In genomic region chr11:60854847-60855725, GRCh38 we compare ENCODE assay signal across 1 cellular context.
TF ChIP-seq lines count a peak whose summit lies in the region.

No MANE protein-coding gene starts in this region.

TF ChIP-seq in K562, 482 proteins besides CTCF, POLR2A, EP300 and RAD21 (continued from another document):
- TF ChIP-seq, protein P1, sequence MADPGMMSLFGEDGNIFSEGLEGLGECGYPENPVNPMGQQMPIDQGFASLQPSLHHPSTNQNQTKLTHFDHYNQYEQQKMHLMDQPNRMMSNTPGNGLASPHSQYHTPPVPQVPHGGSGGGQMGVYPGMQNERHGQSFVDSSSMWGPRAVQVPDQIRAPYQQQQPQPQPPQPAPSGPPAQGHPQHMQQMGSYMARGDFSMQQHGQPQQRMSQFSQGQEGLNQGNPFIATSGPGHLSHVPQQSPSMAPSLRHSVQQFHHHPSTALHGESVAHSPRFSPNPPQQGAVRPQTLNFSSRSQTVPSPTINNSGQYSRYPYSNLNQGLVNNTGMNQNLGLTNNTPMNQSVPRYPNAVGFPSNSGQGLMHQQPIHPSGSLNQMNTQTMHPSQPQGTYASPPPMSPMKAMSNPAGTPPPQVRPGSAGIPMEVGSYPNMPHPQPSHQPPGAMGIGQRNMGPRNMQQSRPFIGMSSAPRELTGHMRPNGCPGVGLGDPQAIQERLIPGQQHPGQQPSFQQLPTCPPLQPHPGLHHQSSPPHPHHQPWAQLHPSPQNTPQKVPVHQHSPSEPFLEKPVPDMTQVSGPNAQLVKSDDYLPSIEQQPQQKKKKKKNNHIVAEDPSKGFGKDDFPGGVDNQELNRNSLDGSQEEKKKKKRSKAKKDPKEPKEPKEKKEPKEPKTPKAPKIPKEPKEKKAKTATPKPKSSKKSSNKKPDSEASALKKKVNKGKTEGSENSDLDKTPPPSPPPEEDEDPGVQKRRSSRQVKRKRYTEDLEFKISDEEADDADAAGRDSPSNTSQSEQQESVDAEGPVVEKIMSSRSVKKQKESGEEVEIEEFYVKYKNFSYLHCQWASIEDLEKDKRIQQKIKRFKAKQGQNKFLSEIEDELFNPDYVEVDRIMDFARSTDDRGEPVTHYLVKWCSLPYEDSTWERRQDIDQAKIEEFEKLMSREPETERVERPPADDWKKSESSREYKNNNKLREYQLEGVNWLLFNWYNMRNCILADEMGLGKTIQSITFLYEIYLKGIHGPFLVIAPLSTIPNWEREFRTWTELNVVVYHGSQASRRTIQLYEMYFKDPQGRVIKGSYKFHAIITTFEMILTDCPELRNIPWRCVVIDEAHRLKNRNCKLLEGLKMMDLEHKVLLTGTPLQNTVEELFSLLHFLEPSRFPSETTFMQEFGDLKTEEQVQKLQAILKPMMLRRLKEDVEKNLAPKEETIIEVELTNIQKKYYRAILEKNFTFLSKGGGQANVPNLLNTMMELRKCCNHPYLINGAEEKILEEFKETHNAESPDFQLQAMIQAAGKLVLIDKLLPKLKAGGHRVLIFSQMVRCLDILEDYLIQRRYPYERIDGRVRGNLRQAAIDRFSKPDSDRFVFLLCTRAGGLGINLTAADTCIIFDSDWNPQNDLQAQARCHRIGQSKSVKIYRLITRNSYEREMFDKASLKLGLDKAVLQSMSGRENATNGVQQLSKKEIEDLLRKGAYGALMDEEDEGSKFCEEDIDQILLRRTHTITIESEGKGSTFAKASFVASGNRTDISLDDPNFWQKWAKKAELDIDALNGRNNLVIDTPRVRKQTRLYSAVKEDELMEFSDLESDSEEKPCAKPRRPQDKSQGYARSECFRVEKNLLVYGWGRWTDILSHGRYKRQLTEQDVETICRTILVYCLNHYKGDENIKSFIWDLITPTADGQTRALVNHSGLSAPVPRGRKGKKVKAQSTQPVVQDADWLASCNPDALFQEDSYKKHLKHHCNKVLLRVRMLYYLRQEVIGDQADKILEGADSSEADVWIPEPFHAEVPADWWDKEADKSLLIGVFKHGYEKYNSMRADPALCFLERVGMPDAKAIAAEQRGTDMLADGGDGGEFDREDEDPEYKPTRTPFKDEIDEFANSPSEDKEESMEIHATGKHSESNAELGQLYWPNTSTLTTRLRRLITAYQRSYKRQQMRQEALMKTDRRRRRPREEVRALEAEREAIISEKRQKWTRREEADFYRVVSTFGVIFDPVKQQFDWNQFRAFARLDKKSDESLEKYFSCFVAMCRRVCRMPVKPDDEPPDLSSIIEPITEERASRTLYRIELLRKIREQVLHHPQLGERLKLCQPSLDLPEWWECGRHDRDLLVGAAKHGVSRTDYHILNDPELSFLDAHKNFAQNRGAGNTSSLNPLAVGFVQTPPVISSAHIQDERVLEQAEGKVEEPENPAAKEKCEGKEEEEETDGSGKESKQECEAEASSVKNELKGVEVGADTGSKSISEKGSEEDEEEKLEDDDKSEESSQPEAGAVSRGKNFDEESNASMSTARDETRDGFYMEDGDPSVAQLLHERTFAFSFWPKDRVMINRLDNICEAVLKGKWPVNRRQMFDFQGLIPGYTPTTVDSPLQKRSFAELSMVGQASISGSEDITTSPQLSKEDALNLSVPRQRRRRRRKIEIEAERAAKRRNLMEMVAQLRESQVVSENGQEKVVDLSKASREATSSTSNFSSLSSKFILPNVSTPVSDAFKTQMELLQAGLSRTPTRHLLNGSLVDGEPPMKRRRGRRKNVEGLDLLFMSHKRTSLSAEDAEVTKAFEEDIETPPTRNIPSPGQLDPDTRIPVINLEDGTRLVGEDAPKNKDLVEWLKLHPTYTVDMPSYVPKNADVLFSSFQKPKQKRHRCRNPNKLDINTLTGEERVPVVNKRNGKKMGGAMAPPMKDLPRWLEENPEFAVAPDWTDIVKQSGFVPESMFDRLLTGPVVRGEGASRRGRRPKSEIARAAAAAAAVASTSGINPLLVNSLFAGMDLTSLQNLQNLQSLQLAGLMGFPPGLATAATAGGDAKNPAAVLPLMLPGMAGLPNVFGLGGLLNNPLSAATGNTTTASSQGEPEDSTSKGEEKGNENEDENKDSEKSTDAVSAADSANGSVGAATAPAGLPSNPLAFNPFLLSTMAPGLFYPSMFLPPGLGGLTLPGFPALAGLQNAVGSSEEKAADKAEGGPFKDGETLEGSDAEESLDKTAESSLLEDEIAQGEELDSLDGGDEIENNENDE (IDR thresholded peaks at IDR 0.05; ENCODE audit: low read depth, low read length) = no peak
- TF ChIP-seq ETS2 (tag; IDR thresholded peaks at IDR 0.05; ENCODE audit: borderline replicate concordance, poor library complexity, severe bottlenecking) = no peak
- TF ChIP-seq HDAC1 (IDR thresholded peaks at IDR 0.05) = 0 out of 4 replicates have a peak, but pooled peaks of 1 of the 2 experiments have one; percentile 24
- TF ChIP-seq, protein P2, sequence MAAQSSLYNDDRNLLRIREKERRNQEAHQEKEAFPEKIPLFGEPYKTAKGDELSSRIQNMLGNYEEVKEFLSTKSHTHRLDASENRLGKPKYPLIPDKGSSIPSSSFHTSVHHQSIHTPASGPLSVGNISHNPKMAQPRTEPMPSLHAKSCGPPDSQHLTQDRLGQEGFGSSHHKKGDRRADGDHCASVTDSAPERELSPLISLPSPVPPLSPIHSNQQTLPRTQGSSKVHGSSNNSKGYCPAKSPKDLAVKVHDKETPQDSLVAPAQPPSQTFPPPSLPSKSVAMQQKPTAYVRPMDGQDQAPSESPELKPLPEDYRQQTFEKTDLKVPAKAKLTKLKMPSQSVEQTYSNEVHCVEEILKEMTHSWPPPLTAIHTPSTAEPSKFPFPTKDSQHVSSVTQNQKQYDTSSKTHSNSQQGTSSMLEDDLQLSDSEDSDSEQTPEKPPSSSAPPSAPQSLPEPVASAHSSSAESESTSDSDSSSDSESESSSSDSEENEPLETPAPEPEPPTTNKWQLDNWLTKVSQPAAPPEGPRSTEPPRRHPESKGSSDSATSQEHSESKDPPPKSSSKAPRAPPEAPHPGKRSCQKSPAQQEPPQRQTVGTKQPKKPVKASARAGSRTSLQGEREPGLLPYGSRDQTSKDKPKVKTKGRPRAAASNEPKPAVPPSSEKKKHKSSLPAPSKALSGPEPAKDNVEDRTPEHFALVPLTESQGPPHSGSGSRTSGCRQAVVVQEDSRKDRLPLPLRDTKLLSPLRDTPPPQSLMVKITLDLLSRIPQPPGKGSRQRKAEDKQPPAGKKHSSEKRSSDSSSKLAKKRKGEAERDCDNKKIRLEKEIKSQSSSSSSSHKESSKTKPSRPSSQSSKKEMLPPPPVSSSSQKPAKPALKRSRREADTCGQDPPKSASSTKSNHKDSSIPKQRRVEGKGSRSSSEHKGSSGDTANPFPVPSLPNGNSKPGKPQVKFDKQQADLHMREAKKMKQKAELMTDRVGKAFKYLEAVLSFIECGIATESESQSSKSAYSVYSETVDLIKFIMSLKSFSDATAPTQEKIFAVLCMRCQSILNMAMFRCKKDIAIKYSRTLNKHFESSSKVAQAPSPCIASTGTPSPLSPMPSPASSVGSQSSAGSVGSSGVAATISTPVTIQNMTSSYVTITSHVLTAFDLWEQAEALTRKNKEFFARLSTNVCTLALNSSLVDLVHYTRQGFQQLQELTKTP (IDR thresholded peaks at IDR 0.05; ENCODE audit: low read depth in 1 of 2, partially characterized antibody in 2 of 2) = no peak
- no peak for TF ChIP-seq KDM4B (IDR thresholded peaks at IDR 0.05; ENCODE audit: borderline replicate concordance in 2 of 2, low read depth in 1 of 2)
- TF ChIP-seq ZBTB17 (CRISPR knock-in tag; IDR thresholded peaks at IDR 0.05) = no peak
- no peak for TF ChIP-seq CBX3 (IDR thresholded peaks at IDR 0.05; ENCODE audit: borderline replicate concordance in 1 of 2, low read length in 2 of 2)
- no peak for TF ChIP-seq ZNF778 (CRISPR knock-in tag; IDR thresholded peaks at IDR 0.05)
- no peak for TF ChIP-seq ZNF79 (CRISPR knock-in tag; IDR thresholded peaks at IDR 0.05; ENCODE audit: low read depth)
- TF ChIP-seq, protein P3, sequence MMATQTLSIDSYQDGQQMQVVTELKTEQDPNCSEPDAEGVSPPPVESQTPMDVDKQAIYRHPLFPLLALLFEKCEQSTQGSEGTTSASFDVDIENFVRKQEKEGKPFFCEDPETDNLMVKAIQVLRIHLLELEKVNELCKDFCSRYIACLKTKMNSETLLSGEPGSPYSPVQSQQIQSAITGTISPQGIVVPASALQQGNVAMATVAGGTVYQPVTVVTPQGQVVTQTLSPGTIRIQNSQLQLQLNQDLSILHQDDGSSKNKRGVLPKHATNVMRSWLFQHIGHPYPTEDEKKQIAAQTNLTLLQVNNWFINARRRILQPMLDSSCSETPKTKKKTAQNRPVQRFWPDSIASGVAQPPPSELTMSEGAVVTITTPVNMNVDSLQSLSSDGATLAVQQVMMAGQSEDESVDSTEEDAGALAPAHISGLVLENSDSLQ (IDR thresholded peaks at IDR 0.05) = peak; percentile 64
- no peak for TF ChIP-seq UBTF (IDR thresholded peaks at IDR 0.05; ENCODE audit: borderline replicate concordance in 1 of 2, low read depth in 2 of 2, low read length in 2 of 2)
- TF ChIP-seq TAF7 (tag; IDR thresholded peaks at IDR 0.05) = no peak
- TF ChIP-seq POLR3G (IDR thresholded peaks at IDR 0.05; ENCODE audit: extremely low read depth, insufficient read length, insufficient replicate concordance) = no peak
- TF ChIP-seq, protein P4, sequence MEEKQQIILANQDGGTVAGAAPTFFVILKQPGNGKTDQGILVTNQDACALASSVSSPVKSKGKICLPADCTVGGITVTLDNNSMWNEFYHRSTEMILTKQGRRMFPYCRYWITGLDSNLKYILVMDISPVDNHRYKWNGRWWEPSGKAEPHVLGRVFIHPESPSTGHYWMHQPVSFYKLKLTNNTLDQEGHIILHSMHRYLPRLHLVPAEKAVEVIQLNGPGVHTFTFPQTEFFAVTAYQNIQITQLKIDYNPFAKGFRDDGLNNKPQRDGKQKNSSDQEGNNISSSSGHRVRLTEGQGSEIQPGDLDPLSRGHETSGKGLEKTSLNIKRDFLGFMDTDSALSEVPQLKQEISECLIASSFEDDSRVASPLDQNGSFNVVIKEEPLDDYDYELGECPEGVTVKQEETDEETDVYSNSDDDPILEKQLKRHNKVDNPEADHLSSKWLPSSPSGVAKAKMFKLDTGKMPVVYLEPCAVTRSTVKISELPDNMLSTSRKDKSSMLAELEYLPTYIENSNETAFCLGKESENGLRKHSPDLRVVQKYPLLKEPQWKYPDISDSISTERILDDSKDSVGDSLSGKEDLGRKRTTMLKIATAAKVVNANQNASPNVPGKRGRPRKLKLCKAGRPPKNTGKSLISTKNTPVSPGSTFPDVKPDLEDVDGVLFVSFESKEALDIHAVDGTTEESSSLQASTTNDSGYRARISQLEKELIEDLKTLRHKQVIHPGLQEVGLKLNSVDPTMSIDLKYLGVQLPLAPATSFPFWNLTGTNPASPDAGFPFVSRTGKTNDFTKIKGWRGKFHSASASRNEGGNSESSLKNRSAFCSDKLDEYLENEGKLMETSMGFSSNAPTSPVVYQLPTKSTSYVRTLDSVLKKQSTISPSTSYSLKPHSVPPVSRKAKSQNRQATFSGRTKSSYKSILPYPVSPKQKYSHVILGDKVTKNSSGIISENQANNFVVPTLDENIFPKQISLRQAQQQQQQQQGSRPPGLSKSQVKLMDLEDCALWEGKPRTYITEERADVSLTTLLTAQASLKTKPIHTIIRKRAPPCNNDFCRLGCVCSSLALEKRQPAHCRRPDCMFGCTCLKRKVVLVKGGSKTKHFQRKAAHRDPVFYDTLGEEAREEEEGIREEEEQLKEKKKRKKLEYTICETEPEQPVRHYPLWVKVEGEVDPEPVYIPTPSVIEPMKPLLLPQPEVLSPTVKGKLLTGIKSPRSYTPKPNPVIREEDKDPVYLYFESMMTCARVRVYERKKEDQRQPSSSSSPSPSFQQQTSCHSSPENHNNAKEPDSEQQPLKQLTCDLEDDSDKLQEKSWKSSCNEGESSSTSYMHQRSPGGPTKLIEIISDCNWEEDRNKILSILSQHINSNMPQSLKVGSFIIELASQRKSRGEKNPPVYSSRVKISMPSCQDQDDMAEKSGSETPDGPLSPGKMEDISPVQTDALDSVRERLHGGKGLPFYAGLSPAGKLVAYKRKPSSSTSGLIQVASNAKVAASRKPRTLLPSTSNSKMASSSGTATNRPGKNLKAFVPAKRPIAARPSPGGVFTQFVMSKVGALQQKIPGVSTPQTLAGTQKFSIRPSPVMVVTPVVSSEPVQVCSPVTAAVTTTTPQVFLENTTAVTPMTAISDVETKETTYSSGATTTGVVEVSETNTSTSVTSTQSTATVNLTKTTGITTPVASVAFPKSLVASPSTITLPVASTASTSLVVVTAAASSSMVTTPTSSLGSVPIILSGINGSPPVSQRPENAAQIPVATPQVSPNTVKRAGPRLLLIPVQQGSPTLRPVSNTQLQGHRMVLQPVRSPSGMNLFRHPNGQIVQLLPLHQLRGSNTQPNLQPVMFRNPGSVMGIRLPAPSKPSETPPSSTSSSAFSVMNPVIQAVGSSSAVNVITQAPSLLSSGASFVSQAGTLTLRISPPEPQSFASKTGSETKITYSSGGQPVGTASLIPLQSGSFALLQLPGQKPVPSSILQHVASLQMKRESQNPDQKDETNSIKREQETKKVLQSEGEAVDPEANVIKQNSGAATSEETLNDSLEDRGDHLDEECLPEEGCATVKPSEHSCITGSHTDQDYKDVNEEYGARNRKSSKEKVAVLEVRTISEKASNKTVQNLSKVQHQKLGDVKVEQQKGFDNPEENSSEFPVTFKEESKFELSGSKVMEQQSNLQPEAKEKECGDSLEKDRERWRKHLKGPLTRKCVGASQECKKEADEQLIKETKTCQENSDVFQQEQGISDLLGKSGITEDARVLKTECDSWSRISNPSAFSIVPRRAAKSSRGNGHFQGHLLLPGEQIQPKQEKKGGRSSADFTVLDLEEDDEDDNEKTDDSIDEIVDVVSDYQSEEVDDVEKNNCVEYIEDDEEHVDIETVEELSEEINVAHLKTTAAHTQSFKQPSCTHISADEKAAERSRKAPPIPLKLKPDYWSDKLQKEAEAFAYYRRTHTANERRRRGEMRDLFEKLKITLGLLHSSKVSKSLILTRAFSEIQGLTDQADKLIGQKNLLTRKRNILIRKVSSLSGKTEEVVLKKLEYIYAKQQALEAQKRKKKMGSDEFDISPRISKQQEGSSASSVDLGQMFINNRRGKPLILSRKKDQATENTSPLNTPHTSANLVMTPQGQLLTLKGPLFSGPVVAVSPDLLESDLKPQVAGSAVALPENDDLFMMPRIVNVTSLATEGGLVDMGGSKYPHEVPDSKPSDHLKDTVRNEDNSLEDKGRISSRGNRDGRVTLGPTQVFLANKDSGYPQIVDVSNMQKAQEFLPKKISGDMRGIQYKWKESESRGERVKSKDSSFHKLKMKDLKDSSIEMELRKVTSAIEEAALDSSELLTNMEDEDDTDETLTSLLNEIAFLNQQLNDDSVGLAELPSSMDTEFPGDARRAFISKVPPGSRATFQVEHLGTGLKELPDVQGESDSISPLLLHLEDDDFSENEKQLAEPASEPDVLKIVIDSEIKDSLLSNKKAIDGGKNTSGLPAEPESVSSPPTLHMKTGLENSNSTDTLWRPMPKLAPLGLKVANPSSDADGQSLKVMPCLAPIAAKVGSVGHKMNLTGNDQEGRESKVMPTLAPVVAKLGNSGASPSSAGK (IDR thresholded peaks at IDR 0.05) = no peak
- 0 out of 2 replicates have a peak, but pooled peaks have one; percentile 61 for TF ChIP-seq ZNF184 (CRISPR knock-in tag; IDR thresholded peaks at IDR 0.05)
TF ChIP-seq in K562: peak in this region for 6.
